In genomic region chr10:63208981-63209380, GRCh38 we compare ENCODE assay signal across 12 cellular contexts.
DNase-seq lines count a peak whose midpoint lies in the region; ATAC-seq and TF ChIP-seq lines count a peak whose summit lies in the region.
"Had no signal": no experiment of that assay in that cellular context is flagged by ENCODE, and none has a peak within 500 bp of the region (broad histone marks: within the 10 kb centered on the region; RNA-seq: fewer than 3 reads in every experiment).

No MANE protein-coding gene starts in this region.

- no peak overlapping the region for H2AFZ ChIP-seq in Karpas-422 (ENCODE audit: low read length)

- H3K27ac ChIP-seq in Karpas-422 (ENCODE audit: low read length), result peak overlapping the region; percentile 36
- no peak overlapping the region for H3K27ac ChIP-seq in body of pancreas

- H3K9me3 ChIP-seq in Karpas-422 (ENCODE audit: low read length) (no peaks in the 10 kb centered on the region), body of pancreas (no peaks in the 10 kb centered on the region)

- no peaks in the 10 kb centered on the region for H4K20me1 ChIP-seq in Karpas-422 (ENCODE audit: insufficient read depth, low read depth, low read length)

- H3K4me1 Mint-ChIP-seq in mesothelial cell of epicardium, result peaks cover 26% of the 10 kb centered on the region

- 52 to 61% methylated on average over 2 of the region's 2 CpGs for WGBS in body of pancreas, 2 donors

- peaks cover 89% of the 10 kb centered on the region for H3K79me2 ChIP-seq in Karpas-422 (ENCODE audit: low read length)

- H3K27ac Mint-ChIP-seq in mesothelial cell of epicardium, result peak overlapping the region; percentile 73

- no peak overlapping the region for H3K4me3 ChIP-seq in Karpas-422 (ENCODE audit: low read length)
- H3K4me3 ChIP-seq in body of pancreas, result no peak overlapping the region

- intact Hi-C loops in body of pancreas (cut with DNase I), result no loop called here

- H3K36me3 ChIP-seq in Karpas-422 (ENCODE audit: insufficient read depth, low read length) (peaks cover 44% of the 10 kb centered on the region), body of pancreas (replicated peaks in 1 of 2; ENCODE audit: insufficient read depth in 1 of 2, low read depth in 2 of 2) (peaks cover 0 to 8% of the 10 kb centered on the region in 2 donors)

- peaks cover 5% of the 10 kb centered on the region for H3K9me3 Mint-ChIP-seq in mesothelial cell of epicardium

- ATAC-seq in GM21390 (IDR thresholded peaks at IDR 0.05; ENCODE audit: unreplicated experiment) (no peak), body of pancreas (no peak), GM21737 (IDR thresholded peaks at IDR 0.05; ENCODE audit: unreplicated experiment) (no peak)
- ATAC-seq: natural killer cell had no signal

- H3K4me3 Mint-ChIP-seq in mesothelial cell of epicardium, result no peak overlapping the region
- H3K4me3 Mint-ChIP-seq: natural killer cell had no signal

- H3K27me3 Mint-ChIP-seq in mesothelial cell of epicardium (ENCODE audit: low read depth), result no peaks in the 10 kb centered on the region

- peaks cover 70% of the 10 kb centered on the region for H3K4me1 ChIP-seq in Karpas-422 (ENCODE audit: low read length)
- peaks cover 11% of the 10 kb centered on the region for H3K4me1 ChIP-seq in body of pancreas

- H3K4me2 ChIP-seq in Karpas-422 (ENCODE audit: low read depth, low read length, poor library complexity, severe bottlenecking), result peak overlapping the region; percentile 10

- peak; percentile 65 for DNase-seq in EL
- no peak for DNase-seq in Karpas-422
- peak; percentile 76 for DNase-seq in dermis blood vessel endothelial cell
- no peak for DNase-seq in mesothelial cell of epicardium (ENCODE audit: low spot score in 2 of 2, unreplicated experiment in 2 of 2)
- no peak for DNase-seq in body of pancreas
- DNase-seq in activated CD8-positive, alpha-beta memory T cell treated with anti-CD3 and anti-CD28 coated beads for 24 hours, result no peak
- DNase-seq: activated effector memory CD4-positive, alpha-beta T cell treated with Interleukin-2 at 50 U/mL for 16 hours; effector CD8-positive, alpha-beta T cell; natural killer cell; NCI-H510A had no signal

- no peaks in the 10 kb centered on the region for H3K9me2 ChIP-seq in Karpas-422 (replicated peaks; ENCODE audit: insufficient read depth, low read length)

- no peaks in the 10 kb centered on the region for H3K27me3 ChIP-seq in Karpas-422 (ENCODE audit: low read length)
- no peaks in the 10 kb centered on the region for H3K27me3 ChIP-seq in body of pancreas

- TF ChIP-seq POLR2A in body of pancreas (IDR thresholded peaks at IDR 0.05), result no peak

- no peak for TF ChIP-seq CTCF in mesothelial cell of epicardium (IDR thresholded peaks at IDR 0.05; ENCODE audit: unreplicated experiment)
- no peak for TF ChIP-seq CTCF in body of pancreas (IDR thresholded peaks at IDR 0.05)

- H3K36me3 Mint-ChIP-seq in mesothelial cell of epicardium, result peaks cover 33% of the 10 kb centered on the region

- H3K9ac ChIP-seq in Karpas-422 (ENCODE audit: low read length), result no peak overlapping the region

Comparison
In these comparisons a context has a peak if more than half of its experiments do, and no peak if none do; other contexts are left out.
1. DNase-seq: peak in EL (single experiment) and dermis blood vessel endothelial cell (single experiment); none in Karpas-422 (single experiment), mesothelial cell of epicardium (0 of 2), body of pancreas (0 of 4) and activated CD8-positive, alpha-beta memory T cell treated with anti-CD3 and anti-CD28 coated beads for 24 hours (single experiment).